ENCODE assay signal across 1 cellular context in the genomic region with DNA sequence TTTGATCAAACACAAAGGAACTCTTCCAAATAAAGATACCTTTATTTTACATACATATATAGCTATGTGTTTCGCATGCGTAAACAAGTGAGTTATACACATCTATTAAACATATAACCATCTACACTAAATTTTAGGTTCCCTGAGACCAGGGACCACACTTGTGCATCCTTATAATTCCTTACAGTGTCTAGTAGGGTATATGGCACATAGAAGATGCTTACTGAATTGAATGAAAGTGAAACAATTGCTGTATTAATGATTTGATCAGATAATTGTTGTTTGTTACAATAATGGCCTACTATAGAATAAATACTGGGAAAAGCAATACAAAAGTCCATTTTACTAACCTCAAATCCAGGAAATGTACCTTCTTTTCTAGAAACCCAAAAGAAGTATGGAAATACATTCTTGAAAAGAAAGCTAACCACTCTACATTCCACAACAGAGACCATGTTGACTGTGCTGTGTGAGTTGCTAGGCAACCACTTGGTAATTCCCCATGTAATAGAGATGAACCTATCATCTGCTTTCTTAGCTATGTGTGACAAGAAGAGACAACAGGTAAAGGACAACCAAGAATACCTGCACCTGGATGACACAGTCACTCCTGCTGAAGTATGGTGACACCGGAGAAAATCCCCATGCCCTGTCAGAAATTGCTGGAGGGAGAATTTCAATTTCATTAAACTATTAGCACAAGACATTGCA.
TF ChIP-seq lines count a peak whose summit lies in the region.

No MANE protein-coding gene starts in this region.

TF ChIP-seq in GM12878, 131 proteins besides CTCF, POLR2A, EP300 and RAD21:
- TF ChIP-seq BMI1 (IDR thresholded peaks at IDR 0.05; ENCODE audit: borderline replicate concordance) (peak; percentile 97), ZNF274 (IDR thresholded peaks at IDR 0.05; ENCODE audit: insufficient read depth, insufficient read length) (no peak)
